ENCODE assay signal across 35 cellular contexts in genomic region chr9:3992222-3992621, GRCh38.
"Had no signal": no experiment of that assay in that cellular context is flagged by ENCODE, and none has a peak within 500 bp of the region (broad histone marks: within the 10 kb centered on the region; RNA-seq: fewer than 3 reads in every experiment).

No MANE protein-coding gene starts in this region.

- H3K4me1 ChIP-seq: esophagus muscularis mucosa, foreskin keratinocyte, gastrocnemius medialis had no signal

- H3K9me3 Mint-ChIP-seq: activated CD4-positive, alpha-beta T cell treated with anti-CD3 and anti-CD28 coated beads, Interleukin-2, amount 10 ng/mL, durations not matched to agents 7 days and 5 days; dendritic cell treated with granulocyte-macrophage colony-stimulating factor and Interleukin-4, amounts not matched to agents 40 ng/mL and 50 ng/mL, for 4 days had no signal

- H3K27me3 Mint-ChIP-seq: activated naive CD8-positive, alpha-beta T cell; dendritic cell treated with granulocyte-macrophage colony-stimulating factor and Interleukin-4, amounts not matched to agents 40 ng/mL and 50 ng/mL, for 4 days had no signal

- H3K27me3 ChIP-seq: brain microvascular endothelial cell, dorsolateral prefrontal cortex, esophagus muscularis mucosa, foreskin keratinocyte, gastrocnemius medialis, heart left ventricle had no signal

- DNase-seq: activated B cell treated with CpG ODN at 0.5 μM for 24 hours; activated CD4-positive, alpha-beta memory T cell treated with anti-CD3 and anti-CD28 coated beads, Interleukin-2, amount 10 ng/mL, durations not matched to agents 7 days and 5 days; activated CD4-positive, alpha-beta T cell treated with anti-CD3 and anti-CD28 coated beads, Interleukin-2, amount 10 ng/mL, durations not matched to agents 7 days and 5 days; activated CD4-positive, alpha-beta T cell treated with anti-CD3 and anti-CD28 coated beads, Interleukin-2, amount 50 U/mL, for 4 hours; activated CD8-positive, alpha-beta memory T cell treated with anti-CD3 and anti-CD28 coated beads, Interleukin-2, amount 50 U/mL, for 48 hours; activated effector memory CD4-positive, alpha-beta T cell treated with Interleukin-2 at 50 U/mL for 16 hours; activated gamma-delta T cell treated with Interleukin-2 at 50 U/mL for 16 hours; activated naive CD4-positive, alpha-beta T cell treated with anti-CD3 and anti-CD28 coated beads, Interleukin-2, amount 50 U/mL, for 16 hours; activated naive CD4-positive, alpha-beta T cell treated with Interleukin-2 at 50 U/mL for 16 hours; activated T-cell treated with anti-CD3 and anti-CD28 coated beads for 4 hours; activated T-cell treated with anti-CD3 and anti-CD28 coated beads, Interleukin-2, amount 50 U/mL, for 24 hours; activated T-cell treated with anti-CD3 and anti-CD28 coated beads, Interleukin-2, amount 50 U/mL, for 72 hours; amniotic stem cell; anterior cingulate cortex; dorsolateral prefrontal cortex; effector memory CD4-positive, alpha-beta T cell; endodermal cell; erythroblast; foreskin keratinocyte; gastrocnemius medialis; glutamatergic neuron; heart left ventricle; T-cell; T-helper 9 cell; WERI-Rb-1 had no signal

- H3K36me3 Mint-ChIP-seq: T-cell had no signal

- H3K4me3 Mint-ChIP-seq: activated B cell treated with CpG ODN at 0.5 μM for 24 hours; activated CD4-positive, alpha-beta memory T cell treated with anti-CD3 and anti-CD28 coated beads, Interleukin-2, amount 10 ng/mL, durations not matched to agents 7 days and 5 days; activated CD4-positive, alpha-beta T cell treated with anti-CD3 and anti-CD28 coated beads, Interleukin-2, amount 10 ng/mL, durations not matched to agents 7 days and 5 days; activated naive CD8-positive, alpha-beta T cell; activated T-cell treated with anti-CD3 and anti-CD28 coated beads, Interleukin-2, amount 50 U/mL, for 24 hours; activated T-cell treated with anti-CD3 and anti-CD28 coated beads, Interleukin-2, amount 50 U/mL, for 72 hours; central memory CD8-positive, alpha-beta T cell; dendritic cell treated with granulocyte-macrophage colony-stimulating factor and Interleukin-4, amounts not matched to agents 40 ng/mL and 50 ng/mL, for 4 days; endodermal cell; T-cell; T-helper 1 cell treated with Interleukin-12 subunit alpha and Interleukin-12 subunit beta and Interleukin-4 antibody, amounts not matched to agents 30 μg/mL and 1 μg/mL, for 36 hours had no signal

- H3K36me3 ChIP-seq: brain microvascular endothelial cell, esophagus muscularis mucosa, gastrocnemius medialis, heart left ventricle, WERI-Rb-1 had no signal

- H3K27ac Mint-ChIP-seq: activated B cell treated with CpG ODN at 0.5 μM for 24 hours; activated CD4-positive, alpha-beta memory T cell treated with anti-CD3 and anti-CD28 coated beads, Interleukin-2, amount 10 ng/mL, durations not matched to agents 7 days and 5 days; activated CD4-positive, alpha-beta T cell treated with anti-CD3 and anti-CD28 coated beads, Interleukin-2, amount 10 ng/mL, durations not matched to agents 7 days and 5 days; activated naive CD8-positive, alpha-beta T cell; activated T-cell treated with anti-CD3 and anti-CD28 coated beads, Interleukin-2, amount 50 U/mL, for 24 hours; activated T-cell treated with anti-CD3 and anti-CD28 coated beads, Interleukin-2, amount 50 U/mL, for 72 hours; dendritic cell treated with granulocyte-macrophage colony-stimulating factor and Interleukin-4, amounts not matched to agents 40 ng/mL and 50 ng/mL, for 4 days; endodermal cell; T-cell; T-helper 1 cell treated with Interleukin-12 subunit alpha and Interleukin-12 subunit beta and Interleukin-4 antibody, amounts not matched to agents 30 μg/mL and 1 μg/mL, for 36 hours had no signal

- H3K4me1 Mint-ChIP-seq: activated B cell treated with CpG ODN at 0.5 μM for 24 hours; activated CD4-positive, alpha-beta memory T cell treated with anti-CD3 and anti-CD28 coated beads, Interleukin-2, amount 10 ng/mL, durations not matched to agents 7 days and 5 days; activated CD4-positive, alpha-beta T cell treated with anti-CD3 and anti-CD28 coated beads, Interleukin-2, amount 10 ng/mL, durations not matched to agents 7 days and 5 days; central memory CD8-positive, alpha-beta T cell; endodermal cell; T-cell had no signal

- FAIRE-seq: astrocyte, bronchial epithelial cell, TTC549 had no signal

- H3K4me3 ChIP-seq: coronary artery, dorsolateral prefrontal cortex, esophagus muscularis mucosa, gastrocnemius medialis, heart left ventricle had no signal

- H3K9me3 ChIP-seq: gastrocnemius medialis had no signal
